ENCODE assay signal across 19 cellular contexts in the genomic region with DNA sequence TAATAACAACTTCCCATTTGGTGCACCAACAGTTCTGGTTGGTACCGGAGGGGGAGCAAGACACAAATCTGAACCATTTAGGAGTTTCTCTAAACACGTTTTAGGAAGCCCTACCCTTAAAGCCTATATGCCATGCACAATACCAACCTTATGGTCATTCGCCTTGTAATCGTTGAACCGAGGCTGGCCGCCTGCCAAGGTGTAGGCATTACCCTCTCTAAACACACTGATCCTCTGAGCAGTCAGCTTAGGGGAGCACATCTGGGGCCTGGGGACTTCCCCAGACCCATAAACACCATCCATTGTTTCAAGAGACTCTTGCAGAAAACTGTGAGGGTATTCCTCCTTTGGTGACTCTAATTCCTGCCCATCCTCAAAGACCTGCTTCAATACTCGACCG. TPM values are rescaled to one million over a fixed set of nuclear protein-coding genes. Genes with fewer than 3 reads are reported as not detected.
"Had no signal": no experiment of that assay in that cellular context is flagged by ENCODE, and none has a peak within 500 bp of the region (broad histone marks: within the 10 kb centered on the region; RNA-seq: fewer than 3 reads in every experiment).

No MANE protein-coding gene starts in this region.

- H3K4me1 ChIP-seq: sigmoid colon, upper lobe of left lung had no signal

- H3K4me3 ChIP-seq: sigmoid colon, upper lobe of left lung had no signal

- ATAC-seq: activated CD4-positive, alpha-beta T cell treated with anti-CD3 and anti-CD28 coated beads for 36 hours; activated T-cell treated with anti-CD3 and anti-CD28 coated beads, Interleukin-2, amount 50 U/mL, for 72 hours; naive thymus-derived CD8-positive, alpha-beta T cell had no signal

- H3K9me3 ChIP-seq: sigmoid colon, upper lobe of left lung had no signal

- DNase-seq: activated CD4-positive, alpha-beta memory T cell treated with anti-CD3 and anti-CD28 coated beads, Interleukin-2, amount 10 ng/mL, durations not matched to agents 7 days and 5 days; activated CD4-positive, alpha-beta T cell treated with anti-CD3 and anti-CD28 coated beads for 36 hours; activated CD8-positive, alpha-beta memory T cell treated with anti-CD3 and anti-CD28 coated beads, Interleukin-2, amount 50 U/mL, for 4 hours; activated gamma-delta T cell treated with Interleukin-2 at 50 U/mL for 16 hours; activated naive CD8-positive, alpha-beta T cell treated with anti-CD3 and anti-CD28 coated beads for 36 hours; activated T-cell treated with anti-CD3 and anti-CD28 coated beads, Interleukin-2, amount 50 U/mL, for 72 hours; brain microvascular endothelial cell; cerebellar nuclear complex; glutamatergic neuron; naive thymus-derived CD8-positive, alpha-beta T cell; sigmoid colon; stimulated activated CD4-positive, alpha-beta T cell treated with anti-CD3 and anti-CD28 coated beads, Interleukin-12 subunit alpha, Interleukin-12 subunit beta, amount 100 ng/mL, for 4 hours; stimulated activated naive CD4-positive, alpha-beta T cell; substantia nigra; upper lobe of left lung had no signal

- H3K27ac ChIP-seq: brain microvascular endothelial cell, sigmoid colon, upper lobe of left lung, VCaP had no signal

- H3K36me3 ChIP-seq: brain microvascular endothelial cell, sigmoid colon, upper lobe of left lung had no signal

- H3K27me3 ChIP-seq: brain microvascular endothelial cell, sigmoid colon, upper lobe of left lung had no signal

RNA-seq across cellular contexts. Expression of gene GRXCR2, which starts 0.3 kb away (rescaled TPM):
- total RNA-seq: activated CD4-positive, alpha-beta memory T cell treated with anti-CD3 and anti-CD28 coated beads, Interleukin-2, amount 10 ng/mL, durations not matched to agents 7 days and 5 days; activated CD4-positive, alpha-beta T cell treated with anti-CD3 and anti-CD28 coated beads for 36 hours; activated naive CD8-positive, alpha-beta T cell treated with anti-CD3 and anti-CD28 coated beads for 36 hours; activated T-cell treated with anti-CD3 and anti-CD28 coated beads, Interleukin-2, amount 50 U/mL, for 72 hours; dermis microvascular lymphatic vessel endothelial cell; lung microvascular endothelial cell; naive thymus-derived CD8-positive, alpha-beta T cell; posterior vena cava; sigmoid colon; upper lobe of left lung had no signal

RNA-seq across cellular contexts. Expression of gene PRELID2, which starts 37.3 kb away (rescaled TPM):
- total RNA-seq: naive thymus-derived CD8-positive, alpha-beta T cell had no signal
